Comparison of ENCODE assay signal across 24 cellular contexts in genomic region chr6:77880501-77880900, GRCh38.
DNase-seq lines count a peak whose midpoint lies in the region; ATAC-seq and TF ChIP-seq lines count a peak whose summit lies in the region.
"Had no signal": no experiment of that assay in that cellular context is flagged by ENCODE, and none has a peak within 500 bp of the region (broad histone marks: within the 10 kb centered on the region; RNA-seq: fewer than 3 reads in every experiment).

No MANE protein-coding gene starts in this region.

- TF ChIP-seq CTCF in astrocyte of the cerebellum (IDR thresholded peaks at IDR 0.05; ENCODE audit: low read depth, low read length, missing control alignments) (no peak), fibroblast of villous mesenchyme (IDR thresholded peaks at IDR 0.05; ENCODE audit: insufficient read depth, low read depth, low read length) (no peak)

- H3K4me3 ChIP-seq in astrocyte of the cerebellum (ENCODE audit: low read depth, low read length) (no peak overlapping the region), fibroblast of villous mesenchyme (ENCODE audit: low read depth, low read length) (no peak overlapping the region)
- H3K4me3 ChIP-seq: K562, mucosa of descending colon, psoas muscle had no signal

- ATAC-seq in HG02938 (IDR thresholded peaks at IDR 0.05; ENCODE audit: unreplicated experiment) = no peak
- ATAC-seq: esophagus mucosa; K562; left lobe of liver; mucosa of descending colon; psoas muscle; stimulated activated naive CD8-positive, alpha-beta T cell treated with anti-CD3 and anti-CD28 coated beads, Interleukin-15, amount 100 ng/mL, for 72 hours had no signal

- in situ Hi-C loops in astrocyte of the cerebellum (cut with HindIII; ENCODE audit: low sequenced_read_pairs) = no loop called here

- DNase-seq in DMS53 (lab: John Stamatoyannopoulos, UW) (peak; percentile 2), DMS53 treated with DMSO at 0.1 percent for 48 hours (lab: John Stamatoyannopoulos, UW; ENCODE audit: unreplicated experiment) (no peak), astrocyte of the cerebellum (ENCODE audit: low read depth) (peak; percentile 16), fibroblast of villous mesenchyme (ENCODE audit: low read depth) (peak; percentile 80), smooth muscle cell of the brain vasculature (ENCODE audit: low read depth, low spot score) (peak; percentile 85), AML-193 (lab: John Stamatoyannopoulos, UW) (no peak), NAMALWA (ENCODE audit: low spot score) (no peak)
- DNase-seq: activated CD8-positive, alpha-beta memory T cell treated with anti-CD3 and anti-CD28 coated beads, Interleukin-2, amount 50 U/mL, for 4 hours; BE2C; caudate nucleus; mucosa of descending colon; NCI-H1048; NCI-H2029; NCI-H226; psoas muscle; SIG-M5; small intestine; stimulated activated CD4-positive, alpha-beta T cell treated with anti-CD3 and anti-CD28 coated beads, Interleukin-4, amount 100 ng/mL, for 24 hours; stimulated activated naive CD8-positive, alpha-beta T cell treated with anti-CD3 and anti-CD28 coated beads, Interleukin-15, amount 100 ng/mL, for 72 hours; T-helper 2 cell had no signal

Comparison
In these comparisons a context has a peak if more than half of its experiments do, and no peak if none do; other contexts are left out.
1. DNase-seq: peak in DMS53 (single experiment), astrocyte of the cerebellum (single experiment), fibroblast of villous mesenchyme (single experiment) and smooth muscle cell of the brain vasculature (single experiment); none in DMS53 treated with DMSO at 0.1 percent for 48 hours (single experiment), AML-193 (0 of 2) and NAMALWA (single experiment).